In genomic region chr18:46832856-46833255, GRCh38 we compare ENCODE assay signal across 14 cellular contexts.
A peak's percentile ranks its signal among the peaks of the same experiment; 100 is the strongest.
DNase-seq lines count a peak whose midpoint lies in the region; ATAC-seq and TF ChIP-seq lines count a peak whose summit lies in the region.
"Had no signal": no experiment of that assay in that cellular context is flagged by ENCODE, and none has a peak within 500 bp of the region (broad histone marks: within the 10 kb centered on the region; RNA-seq: fewer than 3 reads in every experiment).

No MANE protein-coding gene starts in this region.

- no peak for TF ChIP-seq CTCF in LNCaP clone FGC (IDR thresholded peaks at IDR 0.05; ENCODE audit: control insufficient read depth, extremely low read depth, insufficient read depth)

- ATAC-seq in left colon (peak; percentile 48), GM21717 (IDR thresholded peaks at IDR 0.05; ENCODE audit: unreplicated experiment) (no peak), GM19467 (IDR thresholded peaks at IDR 0.05; ENCODE audit: unreplicated experiment) (no peak)
- ATAC-seq: T-cell had no signal

- intact Hi-C loops in left colon (cut with DNase I, micrococcal nuclease): no loop called here

- DNase-seq in DMS153 (lab: John Stamatoyannopoulos, UW) (peak; percentile 45), LNCaP clone FGC (ENCODE audit: low read depth) (peak; percentile 54), NCI-H774 (lab: John Stamatoyannopoulos, UW) (peak; percentile 45), left colon (peak in 1 of 2 donors; percentile 6), SK-N-DZ (ENCODE audit: low spot score) (no peak), T-helper 1 cell (no peak)
- DNase-seq: AML-193, KG1, MM.1S, NCI-H1417, NCI-H510A treated with DMSO at 0.1 percent for 48 hours, T-cell had no signal

- no peak overlapping the region for H3K4me3 ChIP-seq in LNCaP clone FGC (ENCODE audit: low read depth, low read length)

Comparison
In these comparisons a context has a peak if more than half of its experiments do, and no peak if none do; other contexts are left out.
1. DNase-seq: peak in DMS153 (single experiment), LNCaP clone FGC (single experiment) and NCI-H774 (single experiment); none in SK-N-DZ (single experiment) and T-helper 1 cell (0 of 5).